In the genomic region with DNA sequence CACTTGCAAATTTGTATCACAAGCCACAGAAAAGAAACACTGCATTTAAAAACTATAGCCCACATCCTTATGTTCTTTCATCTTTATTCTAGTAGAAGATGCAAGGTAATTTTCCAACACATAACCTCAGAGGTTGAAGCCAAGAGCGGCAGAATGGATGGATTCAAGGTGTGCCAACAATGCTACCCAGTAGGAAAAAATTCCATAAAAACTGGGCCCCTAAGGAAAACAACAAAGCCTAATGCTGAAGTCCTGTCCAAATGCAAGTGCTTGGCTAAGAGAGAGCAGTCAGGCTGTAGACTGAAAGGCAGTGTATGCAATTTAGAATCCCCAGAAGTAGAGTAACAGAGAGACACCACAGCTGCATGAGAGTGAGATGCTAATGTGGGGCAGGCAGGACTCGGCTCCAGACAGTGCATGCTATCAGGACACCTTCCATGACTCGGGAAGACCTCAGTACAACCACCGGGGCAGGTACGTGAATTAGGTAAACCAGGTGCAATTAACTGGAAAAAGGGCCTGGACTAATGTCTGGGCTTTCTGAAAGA, we compare ENCODE assay signal across 22 cellular contexts.
"Had no signal": no experiment of that assay in that cellular context is flagged by ENCODE, and none has a peak within 500 bp of the region (broad histone marks: within the 10 kb centered on the region; RNA-seq: fewer than 3 reads in every experiment).

No MANE protein-coding gene starts in this region.

- H3K4me1 ChIP-seq: colonic mucosa, gastroesophageal sphincter, neural progenitor cell, psoas muscle, sigmoid colon, suprapubic skin, thyroid gland had no signal

- H3K27me3 ChIP-seq: colonic mucosa, esophagus squamous epithelium, gastroesophageal sphincter, neural progenitor cell, ovary, sigmoid colon, suprapubic skin, thyroid gland had no signal

- H3K4me3 Mint-ChIP-seq: natural killer cell treated with Interleukin-12 subunit alpha and Interleukin-12 subunit beta and Interleukin-15 and Interleukin-18, amount 100 ng/mL, for 72 hours; neural progenitor cell; type B pancreatic cell had no signal

- H3K36me3 ChIP-seq: colonic mucosa, neural progenitor cell, ovary, thyroid gland had no signal

- H3K9me3 Mint-ChIP-seq: natural killer cell treated with Interleukin-12 subunit alpha and Interleukin-12 subunit beta and Interleukin-15 and Interleukin-18, amount 100 ng/mL, for 72 hours; neural progenitor cell; type B pancreatic cell had no signal

- H3K9me3 ChIP-seq: colonic mucosa, esophagus squamous epithelium, gastroesophageal sphincter, ovary, psoas muscle, sigmoid colon, suprapubic skin, thyroid gland had no signal

- H3K4me1 Mint-ChIP-seq: neural progenitor cell had no signal

- H3K27me3 Mint-ChIP-seq: natural killer cell treated with Interleukin-12 subunit alpha and Interleukin-12 subunit beta and Interleukin-15 and Interleukin-18, amount 100 ng/mL, for 72 hours; type B pancreatic cell had no signal

- H3K27ac Mint-ChIP-seq: natural killer cell treated with Interleukin-12 subunit alpha and Interleukin-12 subunit beta and Interleukin-15 and Interleukin-18, amount 100 ng/mL, for 72 hours; neural progenitor cell; type B pancreatic cell had no signal

- H3K27ac ChIP-seq: colonic mucosa, esophagus squamous epithelium, gastroesophageal sphincter, neural progenitor cell, ovary, psoas muscle, sigmoid colon, skin epidermis, suprapubic skin, thyroid gland had no signal

- H3K36me3 Mint-ChIP-seq: natural killer cell treated with Interleukin-12 subunit alpha and Interleukin-12 subunit beta and Interleukin-15 and Interleukin-18, amount 100 ng/mL, for 72 hours; type B pancreatic cell had no signal

- ATAC-seq: gastroesophageal sphincter; left colon; left ventricle myocardium superior; natural killer cell treated with Interleukin-12 subunit alpha and Interleukin-12 subunit beta and Interleukin-15 and Interleukin-18, amount 100 ng/mL, for 72 hours; psoas muscle had no signal

- DNase-seq: colonic mucosa; dermis blood vessel endothelial cell; esophagus squamous epithelium; foreskin fibroblast; left colon; mesenchymal stem cell; midbrain; nucleus accumbens; ovary; psoas muscle; sigmoid colon; stimulated activated CD4-positive, alpha-beta T cell treated with anti-CD3 and anti-CD28 coated beads, Interleukin-12 subunit alpha, Interleukin-12 subunit beta, amount 100 ng/mL, for 4 hours; stimulated activated naive CD4-positive, alpha-beta T cell; thyroid gland had no signal

- H3K4me3 ChIP-seq: colonic mucosa, esophagus squamous epithelium, gastroesophageal sphincter, lung, neural progenitor cell, ovary, psoas muscle, sigmoid colon, skin epidermis, suprapubic skin, thyroid gland had no signal
